ENCODE assay signal across 22 cellular contexts in genomic region chr10:63930584-63930983, GRCh38.
DNase-seq lines count a peak whose midpoint lies in the region; ATAC-seq and TF ChIP-seq lines count a peak whose summit lies in the region.
"Had no signal": no experiment of that assay in that cellular context is flagged by ENCODE, and none has a peak within 500 bp of the region (broad histone marks: within the 10 kb centered on the region; RNA-seq: fewer than 3 reads in every experiment).

No MANE protein-coding gene starts in this region.

- H3K27me3 ChIP-seq in thoracic aorta (replicated peaks; ENCODE audit: insufficient read depth): no peaks in the 10 kb centered on the region
- H3K27me3 ChIP-seq: BE2C, BLaER1 had no signal

- no peak overlapping the region for H3K27ac Mint-ChIP-seq in immature natural killer cell
- H3K27ac Mint-ChIP-seq: CD14-positive monocyte; CD4-positive, alpha-beta memory T cell; CD4-positive, CD25-positive, alpha-beta regulatory T cell; CD8-positive, alpha-beta memory T cell had no signal

- H3K4me1 ChIP-seq in thoracic aorta (ENCODE audit: control insufficient read depth in 1 of 2, low read depth in 2 of 2): no peaks in the 10 kb centered on the region
- H3K4me1 ChIP-seq: A549, BLaER1 had no signal

- TF ChIP-seq CTCF in thoracic aorta (IDR thresholded peaks at IDR 0.05): no peak

- in situ Hi-C loops in G401 (cut with HindIII; ENCODE audit: low sequenced_read_pairs): no loop called here

- no peak overlapping the region for H3K4me3 ChIP-seq in thoracic aorta
- H3K4me3 ChIP-seq: A549, BLaER1 had no signal

- H3K4me1 Mint-ChIP-seq in immature natural killer cell: no peaks in the 10 kb centered on the region
- H3K4me1 Mint-ChIP-seq: CD14-positive monocyte; CD4-positive, alpha-beta memory T cell; CD4-positive, CD25-positive, alpha-beta regulatory T cell; CD8-positive, alpha-beta memory T cell had no signal

- no peak overlapping the region for H3K4me3 Mint-ChIP-seq in immature natural killer cell
- H3K4me3 Mint-ChIP-seq: CD14-positive monocyte; CD4-positive, alpha-beta memory T cell; CD4-positive, CD25-positive, alpha-beta regulatory T cell had no signal

- H3K27me3 Mint-ChIP-seq in immature natural killer cell (ENCODE audit: low read depth in 3 of 3): peaks cover 0 to 2% (median 1%) of the 10 kb centered on the region in 3 donors

- ATAC-seq in thoracic aorta (ENCODE audit: insufficient number of reproducible peaks, low FRiP score, low read depth): peak; percentile 59
- ATAC-seq in HG03442 (IDR thresholded peaks at IDR 0.05; ENCODE audit: unreplicated experiment): no peak
- ATAC-seq: A549 had no signal

- H3K27ac ChIP-seq in thoracic aorta: no peak overlapping the region
- H3K27ac ChIP-seq: 22Rv1, A549, BLaER1 had no signal

- no peaks in the 10 kb centered on the region for H3K36me3 ChIP-seq in thoracic aorta
- H3K36me3 ChIP-seq: BE2C, BLaER1 had no signal

- peak; percentile 2 to 9 for DNase-seq in NCI-H446 (lab: John Stamatoyannopoulos, UW)
- no peak for DNase-seq in NCI-H446 treated with DMSO at 0.1 percent for 48 hours (lab: John Stamatoyannopoulos, UW)
- peak; percentile 56 for DNase-seq in G401 (ENCODE audit: low spot score)
- DNase-seq in cerebellum (ENCODE audit: low spot score): peak; percentile 14
- DNase-seq in thoracic aorta (ENCODE audit: low spot score): no peak
- no peak for DNase-seq in AG08395 (ENCODE audit: low spot score)
- DNase-seq in immature natural killer cell: no peak
- DNase-seq: CD4-positive, alpha-beta memory T cell; CD4-positive, CD25-positive, alpha-beta regulatory T cell; CD8-positive, alpha-beta memory T cell; DMS 273 treated with DMSO at 0.1 percent for 48 hours; DMS153; DMS79; DND-41; EL; GF-D8 had no signal

- H3K9me3 Mint-ChIP-seq in immature natural killer cell: peaks cover 0 to 1% (median 0%) of the 10 kb centered on the region in 6 donors
- H3K9me3 Mint-ChIP-seq: CD8-positive, alpha-beta memory T cell had no signal

- no peaks in the 10 kb centered on the region for H3K9me3 ChIP-seq in thoracic aorta
- H3K9me3 ChIP-seq: A549, BE2C, BLaER1 had no signal

- no peaks in the 10 kb centered on the region for H3K36me3 Mint-ChIP-seq in immature natural killer cell
- H3K36me3 Mint-ChIP-seq: CD14-positive monocyte; CD4-positive, alpha-beta memory T cell; CD4-positive, CD25-positive, alpha-beta regulatory T cell; CD8-positive, alpha-beta memory T cell had no signal

Comparison
In these comparisons a context has a peak if more than half of its experiments do, and no peak if none do; other contexts are left out.
1. DNase-seq: peak in NCI-H446 (2 of 2), G401 (single experiment) and cerebellum (single experiment); none in NCI-H446 treated with DMSO at 0.1 percent for 48 hours (single experiment), thoracic aorta (single experiment), AG08395 (single experiment) and immature natural killer cell (0 of 3).